Comparison of ENCODE assay signal across 8 cellular contexts in the genomic region with DNA sequence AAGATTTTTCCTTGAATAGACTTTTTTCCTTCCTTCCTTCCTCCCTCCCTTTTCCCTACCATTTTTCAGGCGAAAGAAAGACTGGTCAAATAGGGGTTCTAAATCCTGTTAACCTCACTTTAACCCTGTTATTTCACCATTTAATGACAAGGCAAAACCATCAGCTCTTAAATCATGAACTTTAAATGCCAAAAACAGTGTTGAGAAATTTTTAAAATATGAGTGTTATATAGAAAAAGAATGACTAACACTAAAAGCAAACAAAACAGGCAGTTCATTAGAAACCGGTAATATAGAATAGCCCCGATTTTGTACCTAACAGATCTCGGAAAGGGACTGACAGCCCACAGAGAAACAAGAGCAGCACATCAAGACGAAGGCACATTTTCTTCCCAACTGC.
A peak's percentile ranks its signal among the peaks of the same experiment; 100 is the strongest.
DNase-seq lines count a peak whose midpoint lies in the region; ATAC-seq and TF ChIP-seq lines count a peak whose summit lies in the region.

No MANE protein-coding gene starts in this region.

- H3K9me3 Mint-ChIP-seq in nephron: no peaks in the 10 kb centered on the region

- ATAC-seq in HG03159 (IDR thresholded peaks at IDR 0.05; ENCODE audit: unreplicated experiment): peak; percentile 2

- peak overlapping the region; percentile 82 to 89 (median 87) for H3K4me3 Mint-ChIP-seq in nephron

- no peaks in the 10 kb centered on the region for H3K27me3 Mint-ChIP-seq in nephron (ENCODE audit: low read depth)

- no peak for TF ChIP-seq CTCF in GM12865 (IDR thresholded peaks at IDR 0.05; ENCODE audit: insufficient read depth, low read depth, low read length, missing control alignments)
- no peak for TF ChIP-seq CTCF in cardiac fibroblast (IDR thresholded peaks at IDR 0.05; ENCODE audit: low read depth, low read length)
- no peak for TF ChIP-seq CTCF in nephron (IDR thresholded peaks at IDR 0.05; ENCODE audit: unreplicated experiment in 3 of 3)

- no peaks in the 10 kb centered on the region for H3K36me3 Mint-ChIP-seq in nephron (ENCODE audit: low read depth)

- DNase-seq in GM12865 (ENCODE audit: low read depth) (no peak), cardiac fibroblast (ENCODE audit: low read depth in 2 of 2) (peak; percentile 66 to 88), NCI-H2196 (lab: John Stamatoyannopoulos, UW; ENCODE audit: unreplicated experiment) (no peak), pons (ENCODE audit: low spot score) (no peak), NCI-H146 treated with DMSO at 0.1 percent for 48 hours (lab: John Stamatoyannopoulos, UW; ENCODE audit: unreplicated experiment) (no peak)
- DNase-seq in stimulated activated naive CD4-positive, alpha-beta T cell (lab: John Stamatoyannopoulos, UW): no peak

- peaks cover 51% of the 10 kb centered on the region for H3K4me1 Mint-ChIP-seq in nephron

- peak overlapping the region; percentile 98 to 99 (median 99) for H3K27ac Mint-ChIP-seq in nephron

- H3K4me3 ChIP-seq in GM12865 (ENCODE audit: low read depth, low read length): peak overlapping the region; percentile 94
- H3K4me3 ChIP-seq in cardiac fibroblast (replicated peaks in 1 of 2; ENCODE audit: low read depth in 2 of 2, low read length in 2 of 2): peak overlapping the region; percentile 30 to 56

Comparison
In these comparisons a context has a peak if more than half of its experiments do, and no peak if none do; other contexts are left out.
1. DNase-seq: peak in cardiac fibroblast (2 of 2); none in GM12865 (single experiment), NCI-H2196 (single experiment), pons (single experiment), stimulated activated naive CD4-positive, alpha-beta T cell (0 of 6) and NCI-H146 treated with DMSO at 0.1 percent for 48 hours (single experiment).